9 cellular contexts compared by ENCODE assay signal in the genomic region with DNA sequence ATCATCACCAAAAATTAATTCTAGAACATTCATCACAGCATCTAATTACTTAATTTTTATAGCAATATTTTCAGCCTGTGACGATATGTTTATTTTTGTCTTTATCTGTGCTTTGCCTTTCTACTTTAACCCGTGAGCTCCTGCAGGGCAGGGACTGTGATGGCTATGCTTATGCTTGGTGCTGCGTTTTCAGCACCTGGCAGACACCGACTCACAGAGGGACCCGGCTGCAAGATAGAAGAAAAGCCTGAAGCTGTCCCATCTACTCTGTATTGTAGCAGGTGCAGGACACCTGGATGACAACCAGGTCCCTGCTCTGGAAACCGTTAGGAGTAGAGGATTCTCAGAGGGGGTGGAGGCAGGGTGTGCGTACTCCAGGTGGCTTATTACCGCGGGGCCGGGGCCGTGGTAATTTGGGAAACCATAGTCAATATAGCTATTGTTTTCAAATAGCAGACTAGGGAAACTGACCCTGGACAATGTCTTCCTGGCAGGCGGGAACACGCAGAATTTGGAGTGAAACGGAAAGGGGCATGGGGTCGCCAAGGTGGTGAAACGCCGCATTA.
DNase-seq lines count a peak whose midpoint lies in the region; ATAC-seq and TF ChIP-seq lines count a peak whose summit lies in the region.
"Had no signal": no experiment of that assay in that cellular context is flagged by ENCODE, and none has a peak within 500 bp of the region (broad histone marks: within the 10 kb centered on the region; RNA-seq: fewer than 3 reads in every experiment).

No MANE protein-coding gene starts in this region.

- peaks cover 81% of the 10 kb centered on the region for H3K27me3 ChIP-seq in GM23248 (replicated peaks; ENCODE audit: insufficient read depth)
- peaks cover 32% of the 10 kb centered on the region for H3K27me3 ChIP-seq in PC-3 (ENCODE audit: low read length)
- H3K27me3 ChIP-seq in trophoblast cell (ENCODE audit: insufficient read depth, low read length), result peaks cover 33% of the 10 kb centered on the region

- no peak overlapping the region for H3K23ac ChIP-seq in trophoblast cell (ENCODE audit: low read length)

- H3K9me2 ChIP-seq in GM23248 (ENCODE audit: insufficient read depth) (no peaks in the 10 kb centered on the region), PC-3 (replicated peaks; ENCODE audit: low read length) (no peaks in the 10 kb centered on the region)

- no peaks in the 10 kb centered on the region for H3K79me2 ChIP-seq in GM23248 (ENCODE audit: insufficient read depth)
- no peaks in the 10 kb centered on the region for H3K79me2 ChIP-seq in PC-3 (ENCODE audit: low read length)
- no peaks in the 10 kb centered on the region for H3K79me2 ChIP-seq in trophoblast cell (ENCODE audit: control insufficient read depth, insufficient read depth, low read length, poor library complexity)

- H3K9ac ChIP-seq in GM23248, result no peak overlapping the region
- no peak overlapping the region for H3K9ac ChIP-seq in PC-3 (ENCODE audit: low read length)
- no peak overlapping the region for H3K9ac ChIP-seq in trophoblast cell (ENCODE audit: low read length)

- no peak overlapping the region for H4K91ac ChIP-seq in trophoblast cell (ENCODE audit: low read depth, low read length)

- H3K14ac ChIP-seq in trophoblast cell (ENCODE audit: low read length), result no peak overlapping the region

- H2BK120ac ChIP-seq in trophoblast cell (ENCODE audit: insufficient read depth, low read length, poor library complexity), result no peak overlapping the region

- no peak overlapping the region for H2BK5ac ChIP-seq in trophoblast cell (ENCODE audit: low read depth, low read length, poor library complexity)

- no peaks in the 10 kb centered on the region for H3K79me1 ChIP-seq in trophoblast cell (ENCODE audit: low read length)

- H3F3A ChIP-seq in GM23248 (ENCODE audit: insufficient read depth) (no peaks in the 10 kb centered on the region), PC-3 (ENCODE audit: low read length, unreplicated experiment) (no peaks in the 10 kb centered on the region)

- H3K4me1 ChIP-seq in GM23248 (ENCODE audit: insufficient read depth), result no peaks in the 10 kb centered on the region
- peaks cover 5% of the 10 kb centered on the region; the same call in 1 of the 2 replicates for H3K4me1 ChIP-seq in PC-3 (ENCODE audit: insufficient read depth, low read length)
- peaks cover 0 to 6% of the 10 kb centered on the region in 2 experiments for H3K4me1 ChIP-seq in trophoblast cell (ENCODE audit: control insufficient read depth in 1 of 2, insufficient read depth in 2 of 2, low read length in 2 of 2)

- peak; percentile 8; the same call in 1 of the 2 replicates for ATAC-seq in PC-3
- ATAC-seq in HG02885 (IDR thresholded peaks at IDR 0.05; ENCODE audit: poor library complexity, unreplicated experiment), result no peak

- H4K8ac ChIP-seq in trophoblast cell (ENCODE audit: low read depth, low read length), result no peak overlapping the region

- peak overlapping the region; percentile 67 for H3K4me2 ChIP-seq in GM23248 (ENCODE audit: unreplicated experiment)
- H3K4me2 ChIP-seq in PC-3 (ENCODE audit: low read length), result peak overlapping the region; percentile 96
- peak overlapping the region; percentile 67 for H3K4me2 ChIP-seq in trophoblast cell (ENCODE audit: low read length)

- POLR2A ChIA-PET in PC-3 (lab: Charles Lee; ENCODE audit: unreplicated experiment), result no interaction called here

- no peak for DNase-seq in GM23248
- no peak for DNase-seq in PC-3
- no peak for DNase-seq in foreskin fibroblast
- DNase-seq in trophoblast cell, result no peak
- no peak for DNase-seq in NCI-H1694 (lab: John Stamatoyannopoulos, UW)
- no peak for DNase-seq in stimulated activated CD4-positive, alpha-beta T cell treated with anti-CD3 and anti-CD28 coated beads, Interleukin-4, amount 100 ng/mL, for 4 hours
- DNase-seq in germinal center (ENCODE audit: low spot score), result no peak
- DNase-seq: OCI-M1 had no signal

- no peak overlapping the region for H4K12ac ChIP-seq in trophoblast cell (ENCODE audit: low read depth, low read length)

- no peak overlapping the region for H3K4ac ChIP-seq in trophoblast cell (ENCODE audit: low read depth, low read length)

- TF ChIP-seq CTCF in PC-3 (conservative IDR thresholded peaks at IDR 0.05; ENCODE audit: low read depth, low read length) (no peak), foreskin fibroblast (IDR thresholded peaks at IDR 0.05; ENCODE audit: low read depth, low read length) (no peak)

- BruUV-seq in PC-3 (replicated peaks; lab: Mats Ljungman, UMichigan), result no TSS peak

- H2AFZ ChIP-seq in GM23248, result 0 out of 2 replicates have a peak overlapping the region, but pooled peaks have one; percentile 45
- H2AFZ ChIP-seq in PC-3 (ENCODE audit: low read length), result peak overlapping the region; percentile 87
- H2AFZ ChIP-seq in trophoblast cell (ENCODE audit: insufficient read depth, low read length, poor library complexity), result no peak overlapping the region

- H3K36me3 ChIP-seq in GM23248 (ENCODE audit: low read depth) (no peaks in the 10 kb centered on the region), PC-3 (ENCODE audit: low read depth, low read length) (no peaks in the 10 kb centered on the region), trophoblast cell (ENCODE audit: control insufficient read depth in 1 of 2, insufficient read depth in 2 of 2, low read length in 2 of 2) (no peaks in the 10 kb centered on the region)

- H3K4me3 ChIP-seq in GM23248 (peak overlapping the region; percentile 69), PC-3 (ENCODE audit: low read length) (peak overlapping the region; percentile 72), foreskin fibroblast (ENCODE audit: low read depth in 1 of 2, low read length in 2 of 2) (peak overlapping the region; percentile 44 to 46), trophoblast cell (ENCODE audit: low read depth, low read length) (no peak overlapping the region)

- no peak overlapping the region for H2BK12ac ChIP-seq in trophoblast cell (ENCODE audit: low read length)

- 8 to 11% methylated on average over 17 of the region's 17 CpGs for WGBS in GM23248 (ENCODE audit: low coverage in 1 of 2, low lambda C conversion rate in 2 of 2, missing lambda C conversion rate in 2 of 2), 2 experiments
- WGBS in trophoblast cell (ENCODE audit: extremely low coverage, insufficient coverage, insufficient read length), result no CpG with 5 or more reads among the region's 17 CpGs

- no peak overlapping the region for H3K18ac ChIP-seq in trophoblast cell (ENCODE audit: low read length)

- H3K9me3 ChIP-seq in GM23248 (ENCODE audit: low read depth) (no peaks in the 10 kb centered on the region), PC-3 (ENCODE audit: low read length) (no peaks in the 10 kb centered on the region), trophoblast cell (ENCODE audit: insufficient read depth, low read depth, low read length) (peaks cover 4% of the 10 kb centered on the region)

- H3K27ac ChIP-seq in GM23248, result no peak overlapping the region
- no peak overlapping the region for H3K27ac ChIP-seq in PC-3 (ENCODE audit: low read length)
- no peak overlapping the region for H3K27ac ChIP-seq in trophoblast cell (ENCODE audit: low read depth, low read length)

- intact Hi-C loops in PC-3 (cut with micrococcal nuclease), result no loop called here

- CTCF ChIA-PET in PC-3 (lab: Charles Lee), result no interaction called here

- in situ Hi-C loops in GM23248 (cut with MboI), result no loop called here

- H4K20me1 ChIP-seq in GM23248 (ENCODE audit: insufficient read depth) (no peaks in the 10 kb centered on the region), PC-3 (ENCODE audit: low read length) (no peaks in the 10 kb centered on the region)

- no peak overlapping the region for H2AK5ac ChIP-seq in trophoblast cell (ENCODE audit: low read length)
